In genomic region chr16:70601576-70602575, GRCh38 we compare ENCODE assay signal across 15 cellular contexts. TPM values are rescaled to one million over a fixed set of nuclear protein-coding genes. Genes with fewer than 3 reads are reported as not detected.
DNase-seq lines count a peak whose midpoint lies in the region; FAIRE-seq and TF ChIP-seq lines count a peak whose summit lies in the region.
"Had no signal": no experiment of that assay in that cellular context is flagged by ENCODE, and none has a peak within 500 bp of the region (broad histone marks: within the 10 kb centered on the region; RNA-seq: fewer than 3 reads in every experiment).

No MANE protein-coding gene starts in this region.

- CTCF ChIA-PET in HEK293 (lab: Yijun Ruan, JAX) (interaction anchor here (0.6 to 0.7 kb wide), 2 partner anchors 49 to 52 kb away, joined by 3 read pairs; no protein-coding TSS in a partner anchor), H1 (lab: Charles Lee; ENCODE audit: partially characterized antibody) (interaction anchor here (0.6 to 2.9 kb wide), 8 partner anchors 9 to 51 kb away, joined by 3 to 36 read pairs (median 4); no protein-coding TSS in a partner anchor)

- H3K4me3 ChIP-seq in HEK293 (ENCODE audit: low read depth, low read length) (no peak overlapping the region), H1 (ENCODE audit: extremely low read depth in 1 of 4, insufficient read depth in 2 of 4, low read depth in 3 of 4, low read length in 4 of 4) (no peak overlapping the region), spleen (no peak overlapping the region), lower leg skin (ENCODE audit: low read depth, poor library complexity, severe bottlenecking) (no peak overlapping the region)

- H3K23me2 ChIP-seq in H1 (ENCODE audit: low read depth, low read length): no peaks in the 10 kb centered on the region

- TF ChIP-seq POLR2A in H1 (IDR thresholded peaks at IDR 0.05; ENCODE audit: control extremely low read depth in 1 of 2, low read depth in 2 of 2, low read length in 2 of 2) (no peak), spleen (IDR thresholded peaks at IDR 0.05) (no peak), GM12892 (IDR thresholded peaks at IDR 0.05; ENCODE audit: low read depth, low read length) (no peak), lower leg skin (IDR thresholded peaks at IDR 0.05) (no peak)

- intact Hi-C loops in spleen (cut with DNase I; ENCODE audit: low total_unique reads) (no loop called here), lower leg skin (cut with DNase I; ENCODE audit: low total_unique reads) (no loop called here)

- no peak for TF ChIP-seq EP300 in H1 (IDR thresholded peaks at IDR 0.05; ENCODE audit: borderline replicate concordance in 1 of 2, low read depth in 2 of 2, low read length in 2 of 2)

- DNase-seq in amniotic epithelial cell (ENCODE audit: low read depth) (peak; percentile 79), H1 (ENCODE audit: low read depth in 1 of 2, low spot score in 2 of 2) (no peak), spleen (peak; percentile 54), GM12892 (ENCODE audit: insufficient read length) (no peak), lower leg skin (ENCODE audit: low spot score in 2 of 2) (no peak), NCI-H524 treated with DMSO at 0.1 percent for 48 hours (lab: John Stamatoyannopoulos, UW) (no peak)
- DNase-seq: CD4-positive, CD25-positive, alpha-beta regulatory T cell; DND-41; GF-D8; NCI-H146; NCI-H2081 treated with DMSO at 0.1 percent for 48 hours; NCI-H526 treated with DMSO at 0.1 percent for 48 hours; OCI-M1 had no signal

- H3K9me3 ChIP-seq in HEK293 (ENCODE audit: control insufficient read depth, insufficient read depth, low read depth, low read length): no peaks in the 10 kb centered on the region
- no peaks in the 10 kb centered on the region for H3K9me3 ChIP-seq in H1 (ENCODE audit: insufficient read depth in 2 of 2, low read depth in 1 of 2, low read length in 1 of 2)
- H3K9me3 ChIP-seq in spleen: no peaks in the 10 kb centered on the region

- no peak overlapping the region for H3K56ac ChIP-seq in H1 (replicated peaks; ENCODE audit: insufficient read length, low read depth, low read length)

- H2AK5ac ChIP-seq in H1 (ENCODE audit: low read depth, low read length): peak overlapping the region; percentile 53; the same call in 1 of the 2 replicates

- 0 out of 2 replicates have a peak overlapping the region, but pooled peaks have one; percentile 39 for H2BK12ac ChIP-seq in H1 (ENCODE audit: low read depth, low read length)

- no peak overlapping the region for H3K4me2 ChIP-seq in H1 (ENCODE audit: insufficient read depth in 1 of 2, low read depth in 2 of 2, low read length in 2 of 2)

- H3K4ac ChIP-seq in H1 (replicated peaks; ENCODE audit: insufficient read length, low read depth, low read length): no peak overlapping the region

- POLR2A ChIA-PET in HEK293 (lab: Yijun Ruan, JAX) (no interaction called here), H1 (lab: Charles Lee; ENCODE audit: partially characterized antibody) (interaction anchor here (0.6 to 4.2 kb wide), 9 partner anchors 9 to 255 kb away, joined by 3 to 32 read pairs (median 4); partner anchors contain the start of gene DDX19A)

- peak overlapping the region; percentile 32; the same call in 1 of the 2 replicates for H3K18ac ChIP-seq in H1 (ENCODE audit: extremely low read depth, low read length)

- H3K4me1 ChIP-seq in HEK293 (ENCODE audit: control insufficient read depth, insufficient read depth, low read length) (no peaks in the 10 kb centered on the region), H1 (replicated peaks in 1 of 4; ENCODE audit: control insufficient read depth in 3 of 4, insufficient read depth in 4 of 4, low read length in 3 of 4) (no peaks in the 10 kb centered on the region), spleen (peaks cover 0 to 63% (median 19%) of the 10 kb centered on the region in 6 donors)

- 0 out of 2 replicates have a peak overlapping the region, but pooled peaks have one; percentile 16 for H2AFZ ChIP-seq in H1 (ENCODE audit: low read length)

- peak overlapping the region; percentile 4 for H2BK120ac ChIP-seq in H1 (replicated peaks; ENCODE audit: low read depth, low read length)

- WGBS in H1 (ENCODE audit: extremely low coverage in 1 of 2, insufficient coverage in 1 of 2, insufficient read length in 1 of 2, insufficient replicate concordance in 2 of 2, low coverage in 1 of 2, low lambda C conversion rate in 2 of 2, missing lambda C conversion rate in 1 of 2), 2 experiments: 83% methylated on average over 8 of the region's 8 CpGs; no CpG with 5 or more reads in 1 of the 2 experiments
- 48 to 80% (median 73%) methylated on average over 7 to 8 of the region's 8 CpGs for WGBS in spleen, 5 donors
- WGBS in lower leg skin, 2 donors: 71 to 75% methylated on average over 7 to 8 of the region's 8 CpGs

- H3K27me3 ChIP-seq in H1 (replicated peaks in 1 of 4; ENCODE audit: control insufficient read depth in 3 of 4, extremely low read depth in 1 of 4, insufficient read depth in 3 of 4, low read length in 3 of 4): 0 out of 7 replicates have a peak, but pooled peaks cover 0 to 2% (median 0%) of the 10 kb centered on the region in 4 experiments
- H3K27me3 ChIP-seq in spleen (replicated peaks in 1 of 7): no peaks in the 10 kb centered on the region

- no peaks in the 10 kb centered on the region for H3K79me2 ChIP-seq in H1 (ENCODE audit: control insufficient read depth in 1 of 2, insufficient read depth in 2 of 2, low read length in 2 of 2)

- H4K91ac ChIP-seq in H1 (replicated peaks; ENCODE audit: insufficient read length, low read length): no peak overlapping the region

- no peak overlapping the region for H3K14ac ChIP-seq in H1 (ENCODE audit: insufficient read length)

- H4K5ac ChIP-seq in H1 (ENCODE audit: insufficient read length, low read depth, low read length): no peak overlapping the region

- no peak for TF ChIP-seq CTCF in HEK293 (tag by site-specific recombination; IDR thresholded peaks at IDR 0.05)
- no peak for TF ChIP-seq CTCF in H1 (IDR thresholded peaks at IDR 0.05; ENCODE audit: control extremely low read depth in 1 of 3, insufficient read depth in 1 of 3, low read depth in 1 of 3, low read length in 3 of 3)
- no peak for TF ChIP-seq CTCF in spleen (IDR thresholded peaks at IDR 0.05 in 8 of 11, conservative IDR thresholded peaks at IDR 0.05 in 3 of 11)
- no peak for TF ChIP-seq CTCF in lower leg skin (IDR thresholded peaks at IDR 0.05)

- TF ChIP-seq RAD21 in H1 (IDR thresholded peaks at IDR 0.05 in 1 of 2, conservative IDR thresholded peaks at IDR 0.05 in 1 of 2; ENCODE audit: low read depth in 2 of 2, low read length in 2 of 2): no peak

- H3K36me3 ChIP-seq in HEK293 (ENCODE audit: control insufficient read depth in 2 of 2, insufficient read depth in 1 of 2, low read length in 2 of 2) (no peaks in the 10 kb centered on the region), H1 (ENCODE audit: control insufficient read depth in 2 of 4, insufficient read depth in 4 of 4, low read length in 3 of 4) (no peaks in the 10 kb centered on the region), spleen (peaks cover 0 to 7% (median 0%) of the 10 kb centered on the region in 6 donors)

- peak overlapping the region; percentile 28; the same call in 1 of the 2 replicates for H4K8ac ChIP-seq in H1 (ENCODE audit: extremely low read depth, insufficient read depth, low read length)

- H3K23ac ChIP-seq in H1 (ENCODE audit: insufficient read length): no peak overlapping the region

- no peaks in the 10 kb centered on the region for H3K79me1 ChIP-seq in H1 (ENCODE audit: low read depth, low read length)

- no peak overlapping the region for H2BK5ac ChIP-seq in H1 (ENCODE audit: low read depth, low read length)

- no peak for FAIRE-seq in H1 (lab: Jason Lieb, UNC)
- no peak for FAIRE-seq in GM12892 (lab: Jason Lieb, UNC)
- FAIRE-seq: H54 had no signal

- no peak overlapping the region for H3K9ac ChIP-seq in H1 (replicated peaks in 1 of 4; ENCODE audit: extremely low read depth in 1 of 4, low read depth in 3 of 4, low read length in 3 of 4)

- H3K27ac ChIP-seq in HEK293 (ENCODE audit: extremely low read depth, low read depth, low read length): no peak overlapping the region
- H3K27ac ChIP-seq in H1 (ENCODE audit: low read depth, low read length): no peak overlapping the region
- peak overlapping the region in 6 of 8 donors; percentile 4 to 83 (median 37) for H3K27ac ChIP-seq in spleen

- H4K20me1 ChIP-seq in H1 (replicated peaks in 1 of 2; ENCODE audit: control insufficient read depth in 1 of 2, insufficient read depth in 2 of 2, low read length in 2 of 2): no peaks in the 10 kb centered on the region

- H2BK20ac ChIP-seq in H1 (ENCODE audit: low read length): no peak overlapping the region

- H2BK15ac ChIP-seq in H1 (ENCODE audit: low read length): no peak overlapping the region

TF ChIP-seq in HEK293, 187 proteins besides CTCF, POLR2A, EP300 and RAD21 (continues in another document):
- TF ChIP-seq GLIS1 (tag by site-specific recombination; IDR thresholded peaks at IDR 0.05): no peak

TF ChIP-seq in H1, 55 proteins besides CTCF, POLR2A, EP300 and RAD21 (continues in another document):
- no peak for TF ChIP-seq ZNF274 (IDR thresholded peaks at IDR 0.05; ENCODE audit: borderline replicate concordance, extremely low read depth, low read length)
- TF ChIP-seq GABPA (IDR thresholded peaks at IDR 0.05; ENCODE audit: borderline replicate concordance, insufficient read depth, low read length): no peak
- TF ChIP-seq TAF7 (optimal IDR thresholded peaks at IDR 0.05; ENCODE audit: borderline replicate concordance, low read depth, low read length): no peak

RNA-seq across cellular contexts. Expression of gene IL34, which starts 44.5 kb away (rescaled TPM):
- total RNA-seq in H1 (2021; fragmentation: NEBNext Ultra II Directional; extraction: Animal tissue kit (Norgen Biotek cat#: 25700)): 4.0 and 4.6 TPM in 2 replicates
- polyA plus RNA-seq in H1 (2011; rRNA removed): 5.6 and 8.0 TPM in 2 replicates
- polyA plus RNA-seq in H1 (2011; cell fraction: cytosol; rRNA removed): 6.7 TPM
- 9.0 TPM for polyA plus RNA-seq in H1 (2011; cell fraction: nucleus; rRNA removed)
- polyA plus RNA-seq in H1 (2012, experiment 1 of 2): 4.6 to 6.5 TPM (median 5.2 TPM) in 4 replicates
- 3.3 TPM for polyA plus RNA-seq in H1 (2012, experiment 2 of 2)
- polyA plus RNA-seq in H1 (2013, experiment 1 of 2): 2.7 TPM
- polyA plus RNA-seq in H1 (2013, experiment 2 of 2): 3.3 TPM
- 1.7 and 2.2 TPM in 2 replicates for polyA minus RNA-seq in H1 (2011; rRNA and poly(A)+ RNA removed)
- polyA minus RNA-seq in H1 (2011; cell fraction: cytosol; rRNA and poly(A)+ RNA removed): 4.3 TPM
- polyA minus RNA-seq in H1 (2011; cell fraction: nucleus; rRNA and poly(A)+ RNA removed): 1.5 TPM
- total RNA-seq in spleen: 100 to 1,000 TPM in 5 of 7 donors, 10 to 100 TPM in 2; 48.2 to 258 (median 197) TPM
- 10 to 100 TPM; 20.3 to 82.3 (median 21.3) TPM for polyA plus RNA-seq in spleen
- polyA plus RNA-seq in GM12892 (2012; ENCODE audit: missing spikeins): not detected
- total RNA-seq in lower leg skin: 100 to 1,000 TPM in 3 of 4 donors, 10 to 100 TPM in 1; 96.9 to 158 (median 129) TPM
- total RNA-seq: CD4-positive, CD25-positive, alpha-beta regulatory T cell had no signal
- polyA plus RNA-seq: CD4-positive, CD25-positive, alpha-beta regulatory T cell had no signal

Comparison
In these comparisons a context has a peak if more than half of its experiments do, and no peak if none do; other contexts are left out.
1. H3K27ac ChIP-seq: peak in spleen (6 of 8); none in HEK293 (single experiment) and H1 (single experiment).
2. DNase-seq: peak in amniotic epithelial cell (single experiment) and spleen (single experiment); none in H1 (0 of 2), GM12892 (single experiment), lower leg skin (0 of 2) and NCI-H524 treated with DMSO at 0.1 percent for 48 hours (single experiment).